8 cellular contexts compared by ENCODE assay signal in genomic region chr20:36574278-36575065, GRCh38. TPM values are rescaled to one million over a fixed set of nuclear protein-coding genes. Genes with fewer than 3 reads are reported as not detected.
DNase-seq lines count a peak whose midpoint lies in the region; ATAC-seq and TF ChIP-seq lines count a peak whose summit lies in the region.

No MANE protein-coding gene starts in this region.

- ATAC-seq in CD8-positive, alpha-beta T cell = peak; percentile 18
- ATAC-seq in GM19328 (IDR thresholded peaks at IDR 0.05; ENCODE audit: unreplicated experiment) = no peak
- ATAC-seq in HG03097 (IDR thresholded peaks at IDR 0.05; ENCODE audit: low FRiP score, unreplicated experiment) = no peak

- H3K27ac Mint-ChIP-seq in CD8-positive, alpha-beta T cell = peak overlapping the region; percentile 98

- H3K4me3 ChIP-seq in CD8-positive, alpha-beta T cell (ENCODE audit: low read depth, low read length) = peak overlapping the region; percentile 96
- H3K4me3 ChIP-seq in HUES64 (ENCODE audit: low read length) = peak overlapping the region; percentile 95

- WGBS in HUES64 = under 1% methylated on average over 67 of the region's 76 CpGs

- CTCF ChIA-PET in CD8-positive, alpha-beta T cell (lab: Charles Lee) = interaction anchor here (0.8 to 2.9 kb wide), 5 partner anchors 13 to 31 kb away, joined by 3 to 13 read pairs (median 5); partner anchors contain the start of gene RAB5IF

- no peak for TF ChIP-seq CTCF in CD8-positive, alpha-beta T cell (IDR thresholded peaks at IDR 0.05)

- no peaks in the 10 kb centered on the region for H3K27me3 Mint-ChIP-seq in CD8-positive, alpha-beta T cell (ENCODE audit: low read depth)

- peak overlapping the region; percentile 92 for H3K27ac ChIP-seq in CD8-positive, alpha-beta T cell (ENCODE audit: low read depth, low read length)
- peak overlapping the region; percentile 88 for H3K27ac ChIP-seq in HUES64 (ENCODE audit: low read depth, low read length)

- peaks cover 41% of the 10 kb centered on the region for H3K4me1 ChIP-seq in CD8-positive, alpha-beta T cell (ENCODE audit: insufficient read depth, low read length)
- peaks cover 35% of the 10 kb centered on the region for H3K4me1 ChIP-seq in HUES64 (ENCODE audit: insufficient read depth, low read length)

- H3K4me3 Mint-ChIP-seq in CD8-positive, alpha-beta T cell = peak overlapping the region; percentile 95

- peak; percentile 17 to 73 (median 52) for DNase-seq in CD8-positive, alpha-beta T cell
- DNase-seq in T1000 (lab: John Stamatoyannopoulos, UW) (peak; percentile 38), T47D (ENCODE audit: low read depth in 1 of 2, low spot score in 1 of 2) (peak; percentile 73 to 78), kidney glomerular epithelial cell (lab: John Stamatoyannopoulos, UW) (peak; percentile 41)
- DNase-seq in stimulated activated CD4-positive, alpha-beta T cell treated with anti-CD3 and anti-CD28 coated beads, Interleukin-2, amount 100 ng/mL, for 24 hours = peak; percentile 59 to 61

- in situ Hi-C loops in T47D (cut with HindIII; ENCODE audit: low pct_unique_long_range_greater_than_20kb, low sequenced_read_pairs) = no loop called here

- POLR2A ChIA-PET in CD8-positive, alpha-beta T cell (lab: Charles Lee) = interaction anchor here (0.8 to 7.4 kb wide), 14 partner anchors 12 to 621 kb away, joined by 3 to 77 read pairs (median 5); partner anchors contain the start of genes RAB5IF, SCAND1 and SLA2

- peaks cover 21% of the 10 kb centered on the region for H3K36me3 Mint-ChIP-seq in CD8-positive, alpha-beta T cell

- peaks cover 43% of the 10 kb centered on the region for H3K4me1 Mint-ChIP-seq in CD8-positive, alpha-beta T cell (ENCODE audit: low read depth)

- H3K27me3 ChIP-seq in CD8-positive, alpha-beta T cell (ENCODE audit: insufficient read depth, low read length) = no peaks in the 10 kb centered on the region
- no peaks in the 10 kb centered on the region for H3K27me3 ChIP-seq in HUES64 (ENCODE audit: insufficient read depth, low read length)

- intact Hi-C loops in CD8-positive, alpha-beta T cell (cut with DNase I, micrococcal nuclease) = loop anchor here in 1 of 2 experiments (2.0 to 10.0 kb wide), 2 partner anchors 20 to 620 kb away; partner anchors contain the start of gene SCAND1

- peak overlapping the region; percentile 97 for H3K9ac ChIP-seq in HUES64 (ENCODE audit: low read depth, low read length)

- H3K9me3 Mint-ChIP-seq in CD8-positive, alpha-beta T cell = no peaks in the 10 kb centered on the region

- H3K9me3 ChIP-seq in CD8-positive, alpha-beta T cell (ENCODE audit: low read length) = no peaks in the 10 kb centered on the region
- no peaks in the 10 kb centered on the region for H3K9me3 ChIP-seq in HUES64 (ENCODE audit: insufficient read depth, low read depth, low read length)

- H3K36me3 ChIP-seq in CD8-positive, alpha-beta T cell (ENCODE audit: insufficient read depth, low read length) = peaks cover 9% of the 10 kb centered on the region
- peaks cover 15% of the 10 kb centered on the region for H3K36me3 ChIP-seq in HUES64 (ENCODE audit: insufficient read depth, low read length)

RNA-seq across cellular contexts. Expression of gene TGIF2, which starts 1.1 kb away (rescaled TPM):
- total RNA-seq in CD8-positive, alpha-beta T cell = 10 to 100 TPM; 50.4 to 51.1 TPM
- polyA plus RNA-seq in HUES64 (2013, experiment 1 of 2) = 31.5 TPM
- 35.5 TPM for polyA plus RNA-seq in HUES64 (2013, experiment 2 of 2)

RNA-seq across cellular contexts. Expression of gene RAB5IF, which starts 31.1 kb away (rescaled TPM):
- total RNA-seq in CD8-positive, alpha-beta T cell = 100 to 1,000 TPM; 106 to 108 TPM
- polyA plus RNA-seq in HUES64 (2013, experiment 1 of 2) = 101 TPM
- polyA plus RNA-seq in HUES64 (2013, experiment 2 of 2) = 93.9 TPM

RNA-seq across cellular contexts. Expression of gene MYL9, which starts 33.2 kb away (rescaled TPM):
- not detected for total RNA-seq in CD8-positive, alpha-beta T cell
- 127 TPM for polyA plus RNA-seq in HUES64 (2013, experiment 1 of 2)
- 134 TPM for polyA plus RNA-seq in HUES64 (2013, experiment 2 of 2)
